ENCODE assay signal across 8 cellular contexts in the genomic region with DNA sequence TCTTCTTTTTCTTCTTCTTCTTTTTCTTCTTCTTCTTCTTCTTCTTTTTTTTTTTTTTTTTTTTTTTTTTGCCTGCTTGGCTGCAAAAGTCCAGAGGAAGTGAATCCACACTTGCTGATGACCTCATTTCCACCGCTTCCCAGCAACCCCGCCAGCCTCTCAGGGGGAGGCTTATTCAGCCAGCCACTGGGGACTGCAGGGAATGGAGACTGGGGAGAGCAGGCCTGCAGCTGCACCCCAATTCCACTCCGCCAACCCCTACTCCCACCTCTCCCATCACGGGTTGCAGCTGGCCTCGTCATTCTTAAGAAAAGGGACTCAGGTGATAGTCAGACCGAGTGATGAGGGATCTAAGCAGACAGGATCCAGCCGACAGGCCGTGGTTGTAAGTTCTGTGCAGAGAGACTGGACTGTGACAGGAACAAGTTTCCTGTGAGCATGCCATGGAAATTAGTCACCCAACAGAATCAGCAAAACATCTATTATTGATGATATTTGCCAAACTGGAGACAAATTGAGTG. TPM values are rescaled to one million over a fixed set of nuclear protein-coding genes. Genes with fewer than 3 reads are reported as not detected.
A peak's percentile ranks its signal among the peaks of the same experiment; 100 is the strongest.
DNase-seq lines count a peak whose midpoint lies in the region; ATAC-seq, FAIRE-seq and TF ChIP-seq lines count a peak whose summit lies in the region.

No MANE protein-coding gene starts in this region.

- no peaks in the 10 kb centered on the region for H3K36me3 ChIP-seq in SJCRH30
- H3K36me3 ChIP-seq in heart left ventricle: no peaks in the 10 kb centered on the region

- 32 to 51% (median 40%) methylated on average over 8 of the region's 8 CpGs for WGBS in heart left ventricle, 4 donors

- TF ChIP-seq POLR2A in heart left ventricle (IDR thresholded peaks at IDR 0.05) (peak in 1 of 2 donors; percentile 15), GM12892 (IDR thresholded peaks at IDR 0.05; ENCODE audit: low read depth, low read length) (no peak)

- H3K27me3 ChIP-seq in AG04450 (ENCODE audit: control insufficient read depth, insufficient read depth, low read length): no peaks in the 10 kb centered on the region
- H3K27me3 ChIP-seq in SJCRH30: no peaks in the 10 kb centered on the region
- H3K27me3 ChIP-seq in heart left ventricle: no peaks in the 10 kb centered on the region

- TF ChIP-seq CTCF in AG04450 (IDR thresholded peaks at IDR 0.05; ENCODE audit: low read depth, low read length) (no peak), heart left ventricle (IDR thresholded peaks at IDR 0.05) (no peak)

- H3K4me1 ChIP-seq in SJCRH30 (peaks cover 21% of the 10 kb centered on the region), heart left ventricle (peaks cover 3 to 52% (median 25%) of the 10 kb centered on the region in 12 donors)

- intact Hi-C loops in heart left ventricle (cut with DNase I): loop anchor here in 3 of 10 donors (5.0 to 10.0 kb wide), 2 partner anchors 37 to 49 kb away; no protein-coding TSS in a partner anchor
- intact Hi-C loops in sciatic nerve (cut with DNase I): no loop called here

- CTCF ChIA-PET in AG04450 (lab: Charles Lee): interaction anchor here (0.7 kb wide), 1 partner anchor 230 kb away, joined by 6 read pairs; no protein-coding TSS in a partner anchor

- DNase-seq in AG04450 (ENCODE audit: low read depth, low spot score) (no peak), SJCRH30 (peak; percentile 79 to 81), heart left ventricle (peak; percentile 77 to 87 (median 86)), sciatic nerve (ENCODE audit: low spot score) (peak; percentile 80), GM12892 (ENCODE audit: insufficient read length) (no peak), DMS 273 (lab: John Stamatoyannopoulos, UW; ENCODE audit: unreplicated experiment) (no peak)
- no peak for DNase-seq in stimulated activated CD4-positive, alpha-beta T cell treated with anti-CD3 and anti-CD28 coated beads, Interleukin-4, amount 100 ng/mL, for 24 hours

- peak; percentile 43 for ATAC-seq in HG02642 (IDR thresholded peaks at IDR 0.05; ENCODE audit: poor library complexity, unreplicated experiment)
- ATAC-seq in heart left ventricle: peak; percentile 74 to 91 (median 86)
- ATAC-seq in sciatic nerve: peak; percentile 84

- POLR2A ChIA-PET in AG04450 (lab: Yijun Ruan, JAX): interaction anchor here (0.7 kb wide), 1 partner anchor 55 kb away, joined by 8 read pairs; no protein-coding TSS in a partner anchor

- FAIRE-seq in GM12892 (lab: Jason Lieb, UNC): no peak

- H3K9me3 ChIP-seq in AG04450 (ENCODE audit: control insufficient read depth, insufficient read depth, low read length) (peaks cover 7% of the 10 kb centered on the region; the same call in 1 of the 2 replicates), SJCRH30 (replicated peaks) (no peaks in the 10 kb centered on the region), heart left ventricle (no peaks in the 10 kb centered on the region)

- peak overlapping the region; percentile 42 for H3K27ac ChIP-seq in AG04450 (ENCODE audit: low read depth, low read length)
- peak overlapping the region; percentile 34; the same call in 1 of the 2 replicates for H3K27ac ChIP-seq in SJCRH30
- peak overlapping the region; percentile 54 to 97 (median 78) for H3K27ac ChIP-seq in heart left ventricle

- no peak overlapping the region for H3K4me3 ChIP-seq in AG04450 (ENCODE audit: low read depth, low read length)
- H3K4me3 ChIP-seq in SJCRH30: peak overlapping the region; percentile 45
- peak overlapping the region in 9 of 12 donors; percentile 17 to 36 (median 27) for H3K4me3 ChIP-seq in heart left ventricle

RNA-seq across cellular contexts. Expression of gene QKI, which starts 59.0 kb away (rescaled TPM):
- polyA plus RNA-seq in AG04450 (2011; rRNA removed) (157 and 165 TPM in 2 replicates), heart left ventricle (100 to 1,000 TPM in 1 of 2 donors, 10 to 100 TPM in 1; 80.2 to 250 TPM)
- 335 and 377 TPM in 2 replicates for polyA minus RNA-seq in AG04450 (2011; rRNA and poly(A)+ RNA removed)
- 224 and 254 TPM in 2 replicates for total RNA-seq in SJCRH30 (2014; rRNA removed; shearing (Covaris generic))
- total RNA-seq in heart left ventricle (100 to 1,000 TPM; 367 to 607 (median 489) TPM), sciatic nerve (755 TPM)
- 27.7 TPM for polyA plus RNA-seq in GM12892 (2012; ENCODE audit: missing spikeins)

Comparison
In these comparisons a context has a peak if more than half of its experiments do, and no peak if none do; other contexts are left out.
1. DNase-seq: peak in SJCRH30 (2 of 2), heart left ventricle (5 of 5) and sciatic nerve (single experiment); none in AG04450 (single experiment), GM12892 (single experiment), stimulated activated CD4-positive, alpha-beta T cell treated with anti-CD3 and anti-CD28 coated beads, Interleukin-4, amount 100 ng/mL, for 24 hours (single experiment) and DMS 273 (single experiment).
2. Peak in every context shown above with its lines, with median percentiles within 50 percentile points of each other: H3K27ac ChIP-seq and ATAC-seq.